ENCODE assay signal across 10 cellular contexts in the genomic region with DNA sequence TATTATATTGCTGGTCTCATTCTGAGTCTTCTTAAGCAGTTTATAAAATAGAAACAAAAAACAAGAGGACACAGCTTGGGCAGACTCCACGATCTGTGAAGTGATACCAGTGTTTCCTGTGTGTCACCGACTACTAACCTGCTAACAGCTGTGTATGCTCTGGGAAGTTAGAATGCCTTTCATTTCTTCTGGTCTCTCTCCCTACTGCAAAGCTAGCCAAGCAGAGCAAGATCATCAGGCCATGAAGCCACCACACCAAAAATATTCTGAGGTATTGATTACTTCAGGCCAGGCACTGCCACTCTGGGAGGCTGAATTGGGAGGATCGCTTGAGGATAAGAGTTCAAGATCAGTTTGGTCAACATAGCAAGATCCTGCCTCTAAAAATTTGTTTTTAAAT. TPM values are rescaled to one million over a fixed set of nuclear protein-coding genes. Genes with fewer than 3 reads are reported as not detected.
DNase-seq lines count a peak whose midpoint lies in the region; ATAC-seq and TF ChIP-seq lines count a peak whose summit lies in the region.
"Had no signal": no experiment of that assay in that cellular context is flagged by ENCODE, and none has a peak within 500 bp of the region (broad histone marks: within the 10 kb centered on the region; RNA-seq: fewer than 3 reads in every experiment).

No MANE protein-coding gene starts in this region.

- DNase-seq in GM12864 (ENCODE audit: low read depth) (peak; percentile 86), epithelial cell of proximal tubule (ENCODE audit: low read depth) (peak; percentile 66), GDM1 (lab: John Stamatoyannopoulos, UW) (no peak), NCI-H1694 (lab: John Stamatoyannopoulos, UW) (no peak), medulla oblongata (ENCODE audit: extremely low spot score) (no peak), GOT3 (lab: John Stamatoyannopoulos, UW) (no peak)
- DNase-seq: activated gamma-delta T cell had no signal

- H3K4me3 ChIP-seq in GM12864 (ENCODE audit: low read depth, low read length) (no peak overlapping the region; the same call in 1 of the 2 replicates), epithelial cell of proximal tubule (ENCODE audit: low read depth, low read length) (no peak overlapping the region)

- TF ChIP-seq CTCF in GM12864 (IDR thresholded peaks at IDR 0.05; ENCODE audit: low read depth, low read length, missing control alignments) (no peak), epithelial cell of proximal tubule (conservative IDR thresholded peaks at IDR 0.05; ENCODE audit: low read depth, low read length) (no peak)

- ATAC-seq in GM19438 (IDR thresholded peaks at IDR 0.05; ENCODE audit: low read depth, unreplicated experiment) (peak; percentile 88), HG03175 (IDR thresholded peaks at IDR 0.05; ENCODE audit: unreplicated experiment) (peak; percentile 83)
- ATAC-seq: Panc1 had no signal

RNA-seq across cellular contexts. Expression of gene SMIM29, which starts 46.9 kb away (rescaled TPM):
- 16.1 and 43.6 TPM in 2 replicates for total RNA-seq in epithelial cell of proximal tubule

RNA-seq across cellular contexts. Expression of gene HMGA1, which starts 59.0 kb away (rescaled TPM):
- total RNA-seq in epithelial cell of proximal tubule: 949 and 1,351 TPM in 2 replicates

Comparison
In these comparisons a context has a peak if more than half of its experiments do, and no peak if none do; other contexts are left out.
1. DNase-seq: peak in GM12864 (single experiment) and epithelial cell of proximal tubule (single experiment); none in GDM1 (single experiment), NCI-H1694 (single experiment), medulla oblongata (single experiment) and GOT3 (single experiment).